ENCODE assay signal across 10 cellular contexts in the genomic region with DNA sequence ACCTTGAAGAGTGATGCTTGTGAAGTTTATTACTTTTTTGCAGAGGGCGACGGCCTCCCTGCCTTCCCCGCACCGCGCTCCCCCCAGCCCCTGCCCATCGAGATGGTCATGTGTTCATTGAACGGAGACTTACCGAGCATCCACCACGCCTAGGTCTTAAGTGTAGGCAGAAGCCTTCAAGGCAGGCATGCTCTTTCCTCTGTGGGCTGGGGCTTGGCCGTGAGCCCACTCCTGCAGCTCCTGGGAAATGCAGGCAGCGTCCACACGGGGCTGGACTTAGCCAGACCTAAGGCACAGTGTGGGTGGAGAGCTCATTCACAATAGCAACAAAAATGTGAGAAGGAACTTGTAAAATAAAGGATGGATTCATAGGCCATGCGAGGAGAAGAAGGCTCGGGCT. TPM values are rescaled to one million over a fixed set of nuclear protein-coding genes. Genes with fewer than 3 reads are reported as not detected.
DNase-seq lines count a peak whose midpoint lies in the region; ATAC-seq and TF ChIP-seq lines count a peak whose summit lies in the region.
"Had no signal": no experiment of that assay in that cellular context is flagged by ENCODE, and none has a peak within 500 bp of the region (broad histone marks: within the 10 kb centered on the region; RNA-seq: fewer than 3 reads in every experiment).

No MANE protein-coding gene starts in this region.

- peak overlapping the region; percentile 82 for H3K27ac Mint-ChIP-seq in CD8-positive, alpha-beta T cell
- H3K27ac Mint-ChIP-seq in activated naive CD8-positive, alpha-beta T cell, result peak overlapping the region; percentile 68

- H3K27me3 Mint-ChIP-seq in CD8-positive, alpha-beta T cell (ENCODE audit: low read depth), result no peaks in the 10 kb centered on the region
- H3K27me3 Mint-ChIP-seq in activated naive CD8-positive, alpha-beta T cell, result no peaks in the 10 kb centered on the region

- H3K9me3 Mint-ChIP-seq in CD8-positive, alpha-beta T cell, result no peaks in the 10 kb centered on the region
- H3K9me3 Mint-ChIP-seq in activated naive CD8-positive, alpha-beta T cell (ENCODE audit: low read depth), result no peaks in the 10 kb centered on the region

- H3K4me1 ChIP-seq in CD8-positive, alpha-beta T cell (ENCODE audit: insufficient read depth, low read length), result peaks cover 2% of the 10 kb centered on the region
- H3K4me1 ChIP-seq in OCI-LY7 (ENCODE audit: insufficient read depth, low read length, poor library complexity, severe bottlenecking), result peaks cover 7% of the 10 kb centered on the region

- H3K4me3 ChIP-seq in CD8-positive, alpha-beta T cell (ENCODE audit: low read depth, low read length), result no peak overlapping the region
- H3K4me3 ChIP-seq in OCI-LY7 (ENCODE audit: low read depth, low read length, poor library complexity, severe bottlenecking), result no peak overlapping the region

- no peaks in the 10 kb centered on the region for H3K9me2 ChIP-seq in OCI-LY7 (ENCODE audit: insufficient read depth, low read length)

- no peak overlapping the region for H3K4me3 Mint-ChIP-seq in CD8-positive, alpha-beta T cell
- H3K4me3 Mint-ChIP-seq in activated naive CD8-positive, alpha-beta T cell, result no peak overlapping the region

- H2AFZ ChIP-seq in OCI-LY7 (ENCODE audit: low read length), result no peak overlapping the region

- no peaks in the 10 kb centered on the region for H3K27me3 ChIP-seq in CD8-positive, alpha-beta T cell (ENCODE audit: insufficient read depth, low read length)

- no peak for ATAC-seq in CD8-positive, alpha-beta T cell

- H3K36me3 ChIP-seq in CD8-positive, alpha-beta T cell (ENCODE audit: insufficient read depth, low read length), result peaks cover 43% of the 10 kb centered on the region
- no peaks in the 10 kb centered on the region for H3K36me3 ChIP-seq in OCI-LY7 (ENCODE audit: insufficient read depth, low read length)

- H3K4me2 ChIP-seq in OCI-LY7 (ENCODE audit: low read length), result no peak overlapping the region

- DNase-seq in CD8-positive, alpha-beta T cell, result no peak
- peak; percentile 90 for DNase-seq in foreskin melanocyte
- DNase-seq in renal cortical epithelial cell (ENCODE audit: low read depth), result peak; percentile 72
- no peak for DNase-seq in NCI-H128 (lab: John Stamatoyannopoulos, UW; ENCODE audit: unreplicated experiment)
- DNase-seq in OCI-LY7 (ENCODE audit: low spot score), result no peak
- no peak for DNase-seq in NCI-H1092 treated with DMSO at 0.1 percent for 48 hours (lab: John Stamatoyannopoulos, UW)
- no peak for DNase-seq in NCI-H2081 treated with DMSO at 0.1 percent for 48 hours (lab: John Stamatoyannopoulos, UW)
- DNase-seq: islet precursor cell, NCI-H2029 treated with DMSO at 0.1 percent for 48 hours had no signal

- no peaks in the 10 kb centered on the region for H3K79me2 ChIP-seq in OCI-LY7 (ENCODE audit: insufficient read depth, low read depth, low read length)

- no peaks in the 10 kb centered on the region for H4K20me1 ChIP-seq in OCI-LY7 (ENCODE audit: insufficient read depth, low read length)

- peaks cover 66% of the 10 kb centered on the region for H3K36me3 Mint-ChIP-seq in CD8-positive, alpha-beta T cell
- H3K36me3 Mint-ChIP-seq in activated naive CD8-positive, alpha-beta T cell, result no peaks in the 10 kb centered on the region

- H3K9me3 ChIP-seq in CD8-positive, alpha-beta T cell (ENCODE audit: low read length), result no peaks in the 10 kb centered on the region
- no peaks in the 10 kb centered on the region for H3K9me3 ChIP-seq in OCI-LY7 (ENCODE audit: low read length)

- POLR2A ChIA-PET in CD8-positive, alpha-beta T cell (lab: Charles Lee), result interaction anchor here (1.1 kb wide), 1 partner anchor 19 kb away, joined by 3 read pairs; no protein-coding TSS in a partner anchor
- POLR2A ChIA-PET in OCI-LY7 (lab: Charles Lee), result no interaction called here

- intact Hi-C loops in CD8-positive, alpha-beta T cell (cut with DNase I, micrococcal nuclease), result no loop called here
- intact Hi-C loops in OCI-LY7 (cut with micrococcal nuclease; ENCODE audit: unreplicated experiment), result no loop called here

- BruUV-seq in OCI-LY7 (replicated peaks; lab: Mats Ljungman, UMichigan), result no TSS peak

- CTCF ChIA-PET in CD8-positive, alpha-beta T cell (lab: Charles Lee), result interaction anchor here (0.9 kb wide), 1 partner anchor 84 kb away, joined by 4 read pairs; no protein-coding TSS in a partner anchor
- CTCF ChIA-PET in OCI-LY7 (lab: Charles Lee; ENCODE audit: unreplicated experiment), result no interaction called here

- no peak overlapping the region for H3K27ac ChIP-seq in CD8-positive, alpha-beta T cell (ENCODE audit: low read depth, low read length)
- H3K27ac ChIP-seq in OCI-LY7 (ENCODE audit: low read depth, low read length, poor library complexity, severe bottlenecking), result no peak overlapping the region

- peaks cover 39% of the 10 kb centered on the region for H3K4me1 Mint-ChIP-seq in CD8-positive, alpha-beta T cell (ENCODE audit: low read depth)
- H3K4me1 Mint-ChIP-seq in activated naive CD8-positive, alpha-beta T cell (ENCODE audit: low read depth), result peaks cover 33% of the 10 kb centered on the region

- no peak for TF ChIP-seq CTCF in CD8-positive, alpha-beta T cell (IDR thresholded peaks at IDR 0.05)
- no peak for TF ChIP-seq CTCF in OCI-LY7 (conservative IDR thresholded peaks at IDR 0.05; ENCODE audit: low read length)

RNA-seq across cellular contexts. Expression of gene RNF213, which starts 19.2 kb away (rescaled TPM):
- total RNA-seq in CD8-positive, alpha-beta T cell, result 100 to 1,000 TPM; 318 to 336 TPM
- total RNA-seq in renal cortical epithelial cell (182 and 763 TPM in 2 replicates), OCI-LY7 (2022) (64.0 and 68.6 TPM in 2 replicates)
- total RNA-seq in OCI-LY7 (2014; rRNA removed; shearing (Covaris generic)), result 41.9 and 58.8 TPM in 2 replicates

RNA-seq across cellular contexts. Expression of gene SLC26A11, which starts 59.7 kb away (rescaled TPM):
- total RNA-seq in CD8-positive, alpha-beta T cell, result 10 to 100 TPM; 44.4 to 48.7 TPM
- total RNA-seq in renal cortical epithelial cell (4.0 and 26.0 TPM in 2 replicates), OCI-LY7 (2022) (2.9 and 4.1 TPM in 2 replicates)
- total RNA-seq in OCI-LY7 (2014; rRNA removed; shearing (Covaris generic)), result 3.5 and 6.0 TPM in 2 replicates

RNA-seq across cellular contexts. Expression of gene SGSH, which starts 59.8 kb away (rescaled TPM):
- total RNA-seq in CD8-positive, alpha-beta T cell, result 10 to 100 TPM; 80.3 to 86.6 TPM
- 4.0 and 30.1 TPM in 2 replicates for total RNA-seq in renal cortical epithelial cell
- 13.8 and 14.3 TPM in 2 replicates for total RNA-seq in OCI-LY7 (2014; rRNA removed; shearing (Covaris generic))
- 38.4 and 45.5 TPM in 2 replicates for total RNA-seq in OCI-LY7 (2022)

Comparison
In these comparisons a context has a peak if more than half of its experiments do, and no peak if none do; other contexts are left out.
1. DNase-seq: peak in foreskin melanocyte (single experiment) and renal cortical epithelial cell (single experiment); none in CD8-positive, alpha-beta T cell (0 of 7), NCI-H128 (single experiment), OCI-LY7 (single experiment), NCI-H1092 treated with DMSO at 0.1 percent for 48 hours (single experiment) and NCI-H2081 treated with DMSO at 0.1 percent for 48 hours (single experiment).